In the genomic region with DNA sequence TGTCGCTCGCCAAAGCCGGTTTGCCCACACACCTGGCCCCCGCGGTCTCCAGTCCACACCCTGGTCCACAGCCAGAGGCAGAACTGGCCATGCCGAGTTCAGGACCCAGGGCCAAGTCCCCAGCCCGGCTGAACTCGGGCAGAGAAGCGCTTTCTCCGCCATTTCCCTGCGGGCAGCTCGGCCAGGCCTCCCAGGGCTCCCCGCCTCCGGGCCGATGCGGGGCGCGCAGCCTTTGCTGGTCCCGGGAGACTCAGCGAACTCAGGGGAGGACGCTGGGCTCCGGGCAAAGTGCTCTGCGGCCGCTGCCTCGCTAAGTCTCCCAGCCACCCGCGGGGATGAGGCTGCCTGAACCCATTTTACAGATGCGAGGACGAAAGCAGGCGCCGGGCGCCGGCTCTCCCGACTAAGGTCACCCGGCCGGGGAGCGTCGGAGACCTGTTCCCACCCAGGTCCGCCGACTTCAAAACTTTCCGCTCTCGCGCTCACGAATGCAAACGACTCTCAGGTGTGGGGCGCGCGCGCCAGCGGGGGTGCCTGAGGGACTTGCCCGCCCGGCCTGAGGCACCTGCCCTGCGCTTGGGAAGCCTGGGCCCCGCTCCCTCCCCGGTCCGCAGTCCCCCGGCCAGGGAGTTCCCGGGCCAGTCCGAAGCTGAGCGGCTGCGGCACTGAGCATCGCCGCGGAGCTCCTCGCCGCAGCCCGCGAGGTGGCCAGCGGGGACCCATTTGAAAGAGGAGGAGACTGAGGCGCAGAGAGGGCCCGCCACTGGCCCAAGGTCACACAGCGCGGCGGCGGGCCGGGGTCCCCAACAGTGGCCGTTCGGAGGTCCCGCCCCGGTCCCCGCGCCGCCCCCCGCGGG, we compare ENCODE assay signal across 8 cellular contexts. TPM values are rescaled to one million over a fixed set of nuclear protein-coding genes. Genes with fewer than 3 reads are reported as not detected.
DNase-seq lines count a peak whose midpoint lies in the region; ATAC-seq and TF ChIP-seq lines count a peak whose summit lies in the region.

No MANE protein-coding gene starts in this region.

- in situ Hi-C loops in G401 (cut with HindIII; ENCODE audit: low sequenced_read_pairs): no loop called here

- H3K27ac Mint-ChIP-seq in type B pancreatic cell: no peak overlapping the region

- no peaks in the 10 kb centered on the region for H3K36me3 Mint-ChIP-seq in type B pancreatic cell

- H3K4me1 Mint-ChIP-seq in type B pancreatic cell (ENCODE audit: unreplicated experiment): peaks cover 5% of the 10 kb centered on the region

- H3K27ac ChIP-seq in Peyer's patch: peak overlapping the region in 2 of 4 donors; percentile 19 to 76

- H3K4me1 ChIP-seq in Peyer's patch (peaks cover 0 to 18% (median 0%) of the 10 kb centered on the region in 4 donors), mononuclear cell (ENCODE audit: insufficient read depth, low read length) (peaks cover 28% of the 10 kb centered on the region)

- TF ChIP-seq CTCF in Peyer's patch (IDR thresholded peaks at IDR 0.05) (no peak), type B pancreatic cell (conservative IDR thresholded peaks at IDR 0.05) (no peak)

- ATAC-seq in GM18909 (IDR thresholded peaks at IDR 0.05; ENCODE audit: poor library complexity, unreplicated experiment): peak; percentile 45
- ATAC-seq in HG02798 (IDR thresholded peaks at IDR 0.05; ENCODE audit: poor library complexity, unreplicated experiment): peak; percentile 46

- peak overlapping the region; percentile 51 to 89 (median 66) for H3K4me3 ChIP-seq in Peyer's patch
- peak overlapping the region; percentile 57 for H3K4me3 ChIP-seq in mononuclear cell (ENCODE audit: low read length)

- peaks cover 0 to 19% of the 10 kb centered on the region in 2 donors for H3K27me3 ChIP-seq in Peyer's patch
- no peaks in the 10 kb centered on the region for H3K27me3 ChIP-seq in mononuclear cell (ENCODE audit: insufficient read depth, low read length)

- no peak for TF ChIP-seq POLR2A in Peyer's patch (IDR thresholded peaks at IDR 0.05)

- H3K4me3 Mint-ChIP-seq in type B pancreatic cell: peak overlapping the region; percentile 25

- H3K9me3 ChIP-seq in Peyer's patch (no peaks in the 10 kb centered on the region), mononuclear cell (ENCODE audit: low read depth, low read length) (no peaks in the 10 kb centered on the region)

- H3K36me3 ChIP-seq in Peyer's patch: no peaks in the 10 kb centered on the region

- peaks cover 70% of the 10 kb centered on the region for H3K27me3 Mint-ChIP-seq in type B pancreatic cell

- DNase-seq in Peyer's patch (peak; percentile 36 to 58 (median 47)), type B pancreatic cell (ENCODE audit: extremely low spot score, unreplicated experiment) (no peak), G401 (ENCODE audit: low spot score) (no peak), NCI-H446 (lab: John Stamatoyannopoulos, UW) (no peak)
- peak; percentile 8 for DNase-seq in central memory CD4-positive, alpha-beta T cell

- H3K9me3 Mint-ChIP-seq in type B pancreatic cell: no peaks in the 10 kb centered on the region

RNA-seq across cellular contexts. Expression of a gene that starts 0.6 kb away (rescaled TPM):
- total RNA-seq in Peyer's patch (10 to 100 TPM in 1 of 4 donors, 1 to 10 TPM in 3; 1.8 to 32.2 (median 3.2) TPM), mononuclear cell (23.3 TPM), type B pancreatic cell (ENCODE audit: low replicate concordance) (7.2 and 7.4 TPM in 2 replicates)
- 10.3 and 14.2 TPM in 2 replicates for total RNA-seq in G401 (2014; rRNA removed; shearing (Covaris generic))

Comparison
In these comparisons a context has a peak if more than half of its experiments do, and no peak if none do; other contexts are left out.
1. DNase-seq: peak in Peyer's patch (3 of 3) and central memory CD4-positive, alpha-beta T cell (single experiment); none in type B pancreatic cell (single experiment), G401 (single experiment) and NCI-H446 (0 of 2).